2 cellular contexts compared by ENCODE assay signal in the genomic region with DNA sequence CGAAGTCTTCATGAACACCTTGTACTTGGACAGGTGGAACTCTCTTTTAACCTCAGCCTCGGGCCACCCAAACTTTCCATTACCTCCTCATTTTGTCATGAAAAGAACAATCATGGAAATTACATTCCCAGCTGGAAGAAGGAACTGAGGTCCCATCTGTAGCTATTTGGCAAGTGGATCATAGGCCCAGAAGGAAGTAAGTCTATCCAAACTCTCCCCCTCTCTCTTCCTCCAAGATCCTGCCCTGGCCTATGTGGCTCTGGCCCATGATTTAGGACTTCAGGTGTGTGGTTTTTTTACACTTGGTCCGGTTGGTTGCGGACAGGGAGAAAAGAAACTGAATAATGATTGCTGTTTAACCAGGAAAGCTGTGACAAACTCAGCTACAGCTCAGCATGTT.
TF ChIP-seq lines count a peak whose summit lies in the region.

No MANE protein-coding gene starts in this region.

TF ChIP-seq in HepG2, 621 proteins besides CTCF, POLR2A, EP300 and RAD21:
- TF ChIP-seq NR2F6 (IDR thresholded peaks at IDR 0.05): no peak
- no peak for TF ChIP-seq NR2F6 (CRISPR knock-in tag; IDR thresholded peaks at IDR 0.05)
- peak; percentile 3 for TF ChIP-seq RBM22 (optimal IDR thresholded peaks at IDR 0.05; ENCODE audit: low read length)

TF ChIP-seq in SK-N-SH, 30 proteins besides CTCF, POLR2A, EP300 and RAD21:
- TF ChIP-seq FOXJ3 (CRISPR knock-in tag; IDR thresholded peaks at IDR 0.05): no peak
- TF ChIP-seq NFIC (IDR thresholded peaks at IDR 0.05; ENCODE audit: borderline replicate concordance): no peak
- no peak for TF ChIP-seq MXI1 (IDR thresholded peaks at IDR 0.05; ENCODE audit: low read depth, low read length)
- no peak for TF ChIP-seq SMC3 (IDR thresholded peaks at IDR 0.05; ENCODE audit: low read depth, low read length)
- TF ChIP-seq, protein P1, sequence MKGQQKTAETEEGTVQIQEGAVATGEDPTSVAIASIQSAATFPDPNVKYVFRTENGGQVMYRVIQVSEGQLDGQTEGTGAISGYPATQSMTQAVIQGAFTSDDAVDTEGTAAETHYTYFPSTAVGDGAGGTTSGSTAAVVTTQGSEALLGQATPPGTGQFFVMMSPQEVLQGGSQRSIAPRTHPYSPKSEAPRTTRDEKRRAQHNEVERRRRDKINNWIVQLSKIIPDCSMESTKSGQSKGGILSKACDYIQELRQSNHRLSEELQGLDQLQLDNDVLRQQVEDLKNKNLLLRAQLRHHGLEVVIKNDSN (IDR thresholded peaks at IDR 0.05; ENCODE audit: borderline replicate concordance, low read depth): no peak
- no peak for TF ChIP-seq TCF12 (IDR thresholded peaks at IDR 0.05)
- no peak for TF ChIP-seq GABPA (IDR thresholded peaks at IDR 0.05; ENCODE audit: low read depth)
- TF ChIP-seq TAF1 (IDR thresholded peaks at IDR 0.05; ENCODE audit: borderline replicate concordance, low read depth, low read length): no peak
- TF ChIP-seq, protein P2, sequence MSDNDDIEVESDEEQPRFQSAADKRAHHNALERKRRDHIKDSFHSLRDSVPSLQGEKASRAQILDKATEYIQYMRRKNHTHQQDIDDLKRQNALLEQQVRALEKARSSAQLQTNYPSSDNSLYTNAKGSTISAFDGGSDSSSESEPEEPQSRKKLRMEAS (IDR thresholded peaks at IDR 0.05; ENCODE audit: low read depth): no peak
- no peak for TF ChIP-seq CHD2 (IDR thresholded peaks at IDR 0.05; ENCODE audit: low read length, partially characterized antibody)
- TF ChIP-seq, protein P3, sequence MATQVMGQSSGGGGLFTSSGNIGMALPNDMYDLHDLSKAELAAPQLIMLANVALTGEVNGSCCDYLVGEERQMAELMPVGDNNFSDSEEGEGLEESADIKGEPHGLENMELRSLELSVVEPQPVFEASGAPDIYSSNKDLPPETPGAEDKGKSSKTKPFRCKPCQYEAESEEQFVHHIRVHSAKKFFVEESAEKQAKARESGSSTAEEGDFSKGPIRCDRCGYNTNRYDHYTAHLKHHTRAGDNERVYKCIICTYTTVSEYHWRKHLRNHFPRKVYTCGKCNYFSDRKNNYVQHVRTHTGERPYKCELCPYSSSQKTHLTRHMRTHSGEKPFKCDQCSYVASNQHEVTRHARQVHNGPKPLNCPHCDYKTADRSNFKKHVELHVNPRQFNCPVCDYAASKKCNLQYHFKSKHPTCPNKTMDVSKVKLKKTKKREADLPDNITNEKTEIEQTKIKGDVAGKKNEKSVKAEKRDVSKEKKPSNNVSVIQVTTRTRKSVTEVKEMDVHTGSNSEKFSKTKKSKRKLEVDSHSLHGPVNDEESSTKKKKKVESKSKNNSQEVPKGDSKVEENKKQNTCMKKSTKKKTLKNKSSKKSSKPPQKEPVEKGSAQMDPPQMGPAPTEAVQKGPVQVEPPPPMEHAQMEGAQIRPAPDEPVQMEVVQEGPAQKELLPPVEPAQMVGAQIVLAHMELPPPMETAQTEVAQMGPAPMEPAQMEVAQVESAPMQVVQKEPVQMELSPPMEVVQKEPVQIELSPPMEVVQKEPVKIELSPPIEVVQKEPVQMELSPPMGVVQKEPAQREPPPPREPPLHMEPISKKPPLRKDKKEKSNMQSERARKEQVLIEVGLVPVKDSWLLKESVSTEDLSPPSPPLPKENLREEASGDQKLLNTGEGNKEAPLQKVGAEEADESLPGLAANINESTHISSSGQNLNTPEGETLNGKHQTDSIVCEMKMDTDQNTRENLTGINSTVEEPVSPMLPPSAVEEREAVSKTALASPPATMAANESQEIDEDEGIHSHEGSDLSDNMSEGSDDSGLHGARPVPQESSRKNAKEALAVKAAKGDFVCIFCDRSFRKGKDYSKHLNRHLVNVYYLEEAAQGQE (IDR thresholded peaks at IDR 0.05; ENCODE audit: low read depth, low read length): no peak
- TF ChIP-seq FOXM1 (IDR thresholded peaks at IDR 0.05; ENCODE audit: low read depth): no peak
- no peak for TF ChIP-seq NRF1 (IDR thresholded peaks at IDR 0.05; ENCODE audit: low read depth, low read length)
- TF ChIP-seq POLR2AphosphoS5 (IDR thresholded peaks at IDR 0.05; ENCODE audit: low read depth, low read length): no peak
TF ChIP-seq in SK-N-SH: peak in this region for 0.
